7 cellular contexts compared by ENCODE assay signal in genomic region chr1:32199043-32199716, GRCh38. TPM values are rescaled to one million over a fixed set of nuclear protein-coding genes. Genes with fewer than 3 reads are reported as not detected.
A peak's percentile ranks its signal among the peaks of the same experiment; 100 is the strongest.
DNase-seq lines count a peak whose midpoint lies in the region; ATAC-seq and TF ChIP-seq lines count a peak whose summit lies in the region.
"Had no signal": no experiment of that assay in that cellular context is flagged by ENCODE, and none has a peak within 500 bp of the region (broad histone marks: within the 10 kb centered on the region; RNA-seq: fewer than 3 reads in every experiment).

No MANE protein-coding gene starts in this region.

- no peak for DNase-seq in CD4-positive, alpha-beta T cell
- DNase-seq in activated CD8-positive, alpha-beta T cell treated with anti-CD3 and anti-CD28 coated beads for 36 hours = no peak
- DNase-seq in myocyte (ENCODE audit: low read depth) (peak; percentile 62), DMS 273 treated with DMSO at 0.1 percent for 48 hours (lab: John Stamatoyannopoulos, UW) (no peak), NCI-H1417 treated with DMSO at 0.1 percent for 48 hours (lab: John Stamatoyannopoulos, UW) (no peak), nucleus accumbens (lab: John Stamatoyannopoulos, UW) (no peak)

- H3K9me3 ChIP-seq in CD4-positive, alpha-beta T cell (ENCODE audit: control insufficient read depth, low read length) = no peaks in the 10 kb centered on the region

- peak overlapping the region; percentile 97 for H3K27ac ChIP-seq in CD4-positive, alpha-beta T cell (ENCODE audit: low read depth, low read length)

- H3K27me3 Mint-ChIP-seq in CD4-positive, alpha-beta T cell = no peaks in the 10 kb centered on the region
- no peaks in the 10 kb centered on the region for H3K27me3 Mint-ChIP-seq in activated CD8-positive, alpha-beta T cell treated with anti-CD3 and anti-CD28 coated beads for 36 hours

- H3K4me1 Mint-ChIP-seq in CD4-positive, alpha-beta T cell (ENCODE audit: low read depth) = peaks cover 71% of the 10 kb centered on the region
- H3K4me1 Mint-ChIP-seq in activated CD8-positive, alpha-beta T cell treated with anti-CD3 and anti-CD28 coated beads for 36 hours (ENCODE audit: low read depth) = peaks cover 68% of the 10 kb centered on the region

- TF ChIP-seq CTCF in CD4-positive, alpha-beta T cell (IDR thresholded peaks at IDR 0.05) = no peak
- TF ChIP-seq CTCF in activated CD8-positive, alpha-beta T cell treated with anti-CD3 and anti-CD28 coated beads for 36 hours (IDR thresholded peaks at IDR 0.05) = no peak

- H3K4me3 Mint-ChIP-seq in CD4-positive, alpha-beta T cell = peak overlapping the region; percentile 11
- H3K4me3 Mint-ChIP-seq in activated CD8-positive, alpha-beta T cell treated with anti-CD3 and anti-CD28 coated beads for 36 hours = peak overlapping the region; percentile 18

- no peak for ATAC-seq in CD4-positive, alpha-beta T cell (ENCODE audit: poor library complexity)
- ATAC-seq in activated CD8-positive, alpha-beta T cell treated with anti-CD3 and anti-CD28 coated beads for 36 hours = no peak

- H3K27me3 ChIP-seq in CD4-positive, alpha-beta T cell (ENCODE audit: control insufficient read depth, insufficient read depth, low read length) = no peaks in the 10 kb centered on the region

- peaks cover 51% of the 10 kb centered on the region for H3K36me3 Mint-ChIP-seq in CD4-positive, alpha-beta T cell (ENCODE audit: low read depth)
- H3K36me3 Mint-ChIP-seq in activated CD8-positive, alpha-beta T cell treated with anti-CD3 and anti-CD28 coated beads for 36 hours (ENCODE audit: low read depth) = peaks cover 30% of the 10 kb centered on the region

- CTCF ChIA-PET in CD4-positive, alpha-beta T cell (lab: Charles Lee) = interaction anchor here (0.5 to 2.3 kb wide), 2 partner anchors 17 to 47 kb away, joined by 3 to 12 read pairs; no protein-coding TSS in a partner anchor
- CTCF ChIA-PET in activated CD8-positive, alpha-beta T cell treated with anti-CD3 and anti-CD28 coated beads for 36 hours (lab: Charles Lee) = interaction anchor here (1.9 kb wide), 1 partner anchor 49 kb away, joined by 7 read pairs; the partner anchor contains the start of gene FAM167B

- H3K27ac Mint-ChIP-seq in CD4-positive, alpha-beta T cell = peak overlapping the region; percentile 76
- H3K27ac Mint-ChIP-seq in activated CD8-positive, alpha-beta T cell treated with anti-CD3 and anti-CD28 coated beads for 36 hours = peak overlapping the region; percentile 44

- no peaks in the 10 kb centered on the region for H3K9me3 Mint-ChIP-seq in CD4-positive, alpha-beta T cell
- H3K9me3 Mint-ChIP-seq in activated CD8-positive, alpha-beta T cell treated with anti-CD3 and anti-CD28 coated beads for 36 hours = no peaks in the 10 kb centered on the region

- POLR2A ChIA-PET in CD4-positive, alpha-beta T cell (lab: Charles Lee) = interaction anchor here (1.3 to 3.8 kb wide), 3 partner anchors 19 to 195 kb away, joined by 4 to 27 read pairs (median 17); partner anchors contain the start of genes LCK and TXLNA
- POLR2A ChIA-PET in activated CD8-positive, alpha-beta T cell treated with anti-CD3 and anti-CD28 coated beads for 36 hours (lab: Charles Lee) = interaction anchor here (1.0 to 11.9 kb wide), 6 partner anchors 7 to 137 kb away, joined by 4 to 141 read pairs (median 16); partner anchors contain the start of genes IQCC, MARCKSL1 and TXLNA

- intact Hi-C loops in CD4-positive, alpha-beta T cell (cut with DNase I, micrococcal nuclease) = no loop called here
- intact Hi-C loops in activated CD8-positive, alpha-beta T cell treated with anti-CD3 and anti-CD28 coated beads for 36 hours (cut with micrococcal nuclease) = no loop called here

RNA-seq across cellular contexts. Expression of gene CCDC28B, which starts 1.2 kb away (rescaled TPM):
- total RNA-seq in CD4-positive, alpha-beta T cell = 1 to 10 TPM; 4.0 to 5.7 TPM
- total RNA-seq in activated CD8-positive, alpha-beta T cell treated with anti-CD3 and anti-CD28 coated beads for 36 hours = 10 to 100 TPM; 27.0 to 27.7 TPM
- 65.3 and 89.7 TPM in 2 replicates for total RNA-seq in myocyte
- 40.8 TPM for polyA plus RNA-seq in myocyte (2012)

RNA-seq across cellular contexts. Expression of gene IQCC, which starts 6.3 kb away (rescaled TPM):
- total RNA-seq in CD4-positive, alpha-beta T cell = 1 to 10 TPM; 2.4 to 3.2 TPM
- total RNA-seq in activated CD8-positive, alpha-beta T cell treated with anti-CD3 and anti-CD28 coated beads for 36 hours = 1 to 10 TPM; 4.2 to 4.4 TPM
- total RNA-seq in myocyte = 2.0 and 2.3 TPM in 2 replicates
- polyA plus RNA-seq in myocyte (2012) = 2.8 TPM

RNA-seq across cellular contexts. Expression of gene DCDC2B, which starts 9.7 kb away (rescaled TPM):
- total RNA-seq in CD4-positive, alpha-beta T cell = under 1 TPM in 1 of 2 experiments, not detected in 1; 0.14 TPM
- total RNA-seq in activated CD8-positive, alpha-beta T cell treated with anti-CD3 and anti-CD28 coated beads for 36 hours = not detected
- 0.11 TPM in 1 of 2 replicates, not detected in the other for total RNA-seq in myocyte
- 0.53 TPM for polyA plus RNA-seq in myocyte (2012)
- polyA plus RNA-seq: adipose tissue had no signal

RNA-seq across cellular contexts. Expression of gene TXLNA, which starts 19.7 kb away (rescaled TPM):
- total RNA-seq in CD4-positive, alpha-beta T cell = 1 to 10 TPM; 6.3 to 6.4 TPM
- 10 to 100 TPM; 71.5 to 73.3 TPM for total RNA-seq in activated CD8-positive, alpha-beta T cell treated with anti-CD3 and anti-CD28 coated beads for 36 hours
- total RNA-seq in myocyte = 44.2 and 44.4 TPM in 2 replicates
- polyA plus RNA-seq in myocyte (2012) = 38.1 TPM

RNA-seq across cellular contexts. Expression of gene TMEM234, which starts 23.0 kb away (rescaled TPM):
- 10 to 100 TPM; 11.5 to 12.8 TPM for total RNA-seq in CD4-positive, alpha-beta T cell
- total RNA-seq in activated CD8-positive, alpha-beta T cell treated with anti-CD3 and anti-CD28 coated beads for 36 hours = 1 to 10 TPM; 6.9 to 7.7 TPM
- 10.1 and 11.6 TPM in 2 replicates for total RNA-seq in myocyte
- 23.7 TPM for polyA plus RNA-seq in myocyte (2012)
